Comparison of ENCODE assay signal across 10 cellular contexts in the genomic region with DNA sequence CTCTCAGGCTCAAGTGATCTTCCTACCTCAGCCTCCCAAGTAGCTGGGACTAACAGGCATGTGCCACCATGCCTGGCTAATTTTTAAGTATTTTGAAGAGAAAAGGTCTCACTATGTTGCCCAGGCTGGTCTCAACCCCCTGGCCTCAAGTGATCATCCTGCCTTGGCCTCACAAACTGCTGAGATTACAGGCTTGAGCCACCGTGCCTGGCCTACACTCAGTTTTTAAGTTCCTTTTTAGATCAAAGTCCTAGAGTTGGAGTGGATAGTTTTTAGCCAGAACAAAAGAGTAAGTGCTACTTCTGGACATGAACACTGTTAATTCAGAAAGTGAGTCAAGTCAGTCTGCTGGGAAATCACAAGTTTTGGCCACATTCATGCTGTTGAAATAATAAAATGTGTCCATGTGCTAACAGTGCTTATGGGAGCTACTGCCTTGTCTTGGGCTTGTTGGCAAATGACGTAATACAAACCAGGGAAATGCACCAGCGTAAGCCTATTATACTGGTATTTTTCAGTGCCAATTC.
DNase-seq lines count a peak whose midpoint lies in the region; TF ChIP-seq lines count a peak whose summit lies in the region.
"Had no signal": no experiment of that assay in that cellular context is flagged by ENCODE, and none has a peak within 500 bp of the region (broad histone marks: within the 10 kb centered on the region; RNA-seq: fewer than 3 reads in every experiment).

No MANE protein-coding gene starts in this region.

- H3K27me3 ChIP-seq in PC-9 (ENCODE audit: insufficient read depth, low read depth) (no peaks in the 10 kb centered on the region), esophagus squamous epithelium (no peaks in the 10 kb centered on the region)

- no peaks in the 10 kb centered on the region for H3K9me3 ChIP-seq in PC-9 (ENCODE audit: insufficient read depth, low read depth)
- no peaks in the 10 kb centered on the region for H3K9me3 ChIP-seq in esophagus squamous epithelium

- intact Hi-C loops in PC-9 (cut with micrococcal nuclease; ENCODE audit: unreplicated experiment) (no loop called here), esophagus squamous epithelium (cut with DNase I) (no loop called here)

- peak overlapping the region; percentile 75 for H3K27ac ChIP-seq in PC-9
- H3K27ac ChIP-seq in esophagus squamous epithelium, result peak overlapping the region; percentile 56 to 94 (median 80)

- H3K9me3 Mint-ChIP-seq in nephron progenitor cell, result no peaks in the 10 kb centered on the region
- no peaks in the 10 kb centered on the region for H3K9me3 Mint-ChIP-seq in activated naive CD4-positive, alpha-beta T cell treated with anti-CD3 and anti-CD28 coated beads, Interleukin-2, amount 10 ng/mL, durations not matched to agents 7 days and 5 days
- H3K9me3 Mint-ChIP-seq: CD4-positive, CD25-positive, alpha-beta regulatory T cell had no signal

- H3K4me3 ChIP-seq in AG04449 (ENCODE audit: low read depth, low read length), result no peak overlapping the region; the same call in 1 of the 2 replicates
- H3K4me3 ChIP-seq in PC-9, result peak overlapping the region; percentile 3; the same call in 1 of the 2 replicates
- no peak overlapping the region for H3K4me3 ChIP-seq in esophagus squamous epithelium

- H3K36me3 ChIP-seq in PC-9 (ENCODE audit: low read depth), result no peaks in the 10 kb centered on the region
- no peaks in the 10 kb centered on the region for H3K36me3 ChIP-seq in esophagus squamous epithelium

- TF ChIP-seq POLR2A in esophagus squamous epithelium (IDR thresholded peaks at IDR 0.05), result no peak

- POLR2A ChIA-PET in AG04449 (lab: Yijun Ruan, JAX), result interaction anchor here (0.6 to 0.8 kb wide), 3 partner anchors 8 to 69 kb away, joined by 3 read pairs; no protein-coding TSS in a partner anchor
- POLR2A ChIA-PET in PC-9 (lab: Charles Lee; ENCODE audit: unreplicated experiment), result interaction anchor here (0.7 kb wide), 1 partner anchor 389 kb away, joined by 7 read pairs; no protein-coding TSS in a partner anchor

- no peak overlapping the region for H3K27ac Mint-ChIP-seq in nephron progenitor cell
- no peak overlapping the region for H3K27ac Mint-ChIP-seq in activated naive CD4-positive, alpha-beta T cell treated with anti-CD3 and anti-CD28 coated beads, Interleukin-2, amount 10 ng/mL, durations not matched to agents 7 days and 5 days
- H3K27ac Mint-ChIP-seq: CD4-positive, CD25-positive, alpha-beta regulatory T cell had no signal

- H3K4me1 ChIP-seq in PC-9 (replicated peaks; ENCODE audit: insufficient read depth) (peaks cover 56% of the 10 kb centered on the region), esophagus squamous epithelium (peaks cover 30 to 90% (median 60%) of the 10 kb centered on the region in 3 donors)

- TF ChIP-seq CTCF in AG04449 (IDR thresholded peaks at IDR 0.05; ENCODE audit: insufficient read depth, low read length, missing control alignments) (no peak), PC-9 (conservative IDR thresholded peaks at IDR 0.05) (no peak), esophagus squamous epithelium (IDR thresholded peaks at IDR 0.05) (no peak), nephron progenitor cell (IDR thresholded peaks at IDR 0.05) (no peak)

- H3K36me3 Mint-ChIP-seq in nephron progenitor cell (ENCODE audit: low read depth), result peaks cover 13% of the 10 kb centered on the region
- H3K36me3 Mint-ChIP-seq in activated naive CD4-positive, alpha-beta T cell treated with anti-CD3 and anti-CD28 coated beads, Interleukin-2, amount 10 ng/mL, durations not matched to agents 7 days and 5 days, result no peaks in the 10 kb centered on the region
- H3K36me3 Mint-ChIP-seq: CD4-positive, CD25-positive, alpha-beta regulatory T cell had no signal

- peak overlapping the region; percentile 48 for H3K4me2 ChIP-seq in PC-9

- 17 to 37% methylated on average over 3 of the region's 3 CpGs for WGBS in esophagus squamous epithelium, 2 donors

- peaks cover 7% of the 10 kb centered on the region for H3K4me1 Mint-ChIP-seq in nephron progenitor cell
- H3K4me1 Mint-ChIP-seq in activated naive CD4-positive, alpha-beta T cell treated with anti-CD3 and anti-CD28 coated beads, Interleukin-2, amount 10 ng/mL, durations not matched to agents 7 days and 5 days, result peaks cover 8% of the 10 kb centered on the region

- no peaks in the 10 kb centered on the region for H4K20me1 ChIP-seq in PC-9 (ENCODE audit: insufficient read depth)

- CTCF ChIA-PET in AG04449 (lab: Yijun Ruan, JAX) (interaction anchor here (0.7 to 7.4 kb wide), 5 partner anchors 11 to 301 kb away, joined by 3 to 75 read pairs (median 6); no protein-coding TSS in a partner anchor), PC-9 (lab: Charles Lee) (interaction anchor here (0.7 to 2.1 kb wide), 6 partner anchors 12 to 517 kb away, joined by 3 to 19 read pairs (median 4); no protein-coding TSS in a partner anchor)
- CTCF ChIA-PET in activated naive CD4-positive, alpha-beta T cell treated with anti-CD3 and anti-CD28 coated beads, Interleukin-2, amount 10 ng/mL, durations not matched to agents 7 days and 5 days (lab: Charles Lee), result interaction anchor here (1.7 kb wide), 1 partner anchor 13 kb away, joined by 4 read pairs; no protein-coding TSS in a partner anchor

- H3K79me2 ChIP-seq in PC-9 (ENCODE audit: low read depth), result peaks cover 93% of the 10 kb centered on the region

- H3K27me3 Mint-ChIP-seq in nephron progenitor cell (ENCODE audit: low read depth, poor library complexity), result no peaks in the 10 kb centered on the region
- H3K27me3 Mint-ChIP-seq in activated naive CD4-positive, alpha-beta T cell treated with anti-CD3 and anti-CD28 coated beads, Interleukin-2, amount 10 ng/mL, durations not matched to agents 7 days and 5 days, result peaks cover 10% of the 10 kb centered on the region

- H3F3A ChIP-seq in PC-9 (ENCODE audit: insufficient read depth, low read depth), result peaks cover 13% of the 10 kb centered on the region; the same call in 1 of the 2 replicates

- no peak overlapping the region for H2AFZ ChIP-seq in PC-9

- H3K4me3 Mint-ChIP-seq in nephron progenitor cell, result peak overlapping the region; percentile 21
- no peak overlapping the region for H3K4me3 Mint-ChIP-seq in activated naive CD4-positive, alpha-beta T cell treated with anti-CD3 and anti-CD28 coated beads, Interleukin-2, amount 10 ng/mL, durations not matched to agents 7 days and 5 days
- H3K4me3 Mint-ChIP-seq: CD4-positive, CD25-positive, alpha-beta regulatory T cell had no signal

- no peaks in the 10 kb centered on the region for H3K9me2 ChIP-seq in PC-9 (ENCODE audit: insufficient read depth)

- DNase-seq in AG04449 (ENCODE audit: low read depth, low spot score), result peak; percentile 69
- no peak for DNase-seq in PC-9
- DNase-seq in esophagus squamous epithelium (lab: John Stamatoyannopoulos, UW), result no peak
- no peak for DNase-seq in nephron progenitor cell
- DNase-seq in NCI-H146 treated with DMSO at 0.1 percent for 48 hours (lab: John Stamatoyannopoulos, UW; ENCODE audit: unreplicated experiment), result no peak
- DNase-seq in activated naive CD4-positive, alpha-beta T cell treated with anti-CD3 and anti-CD28 coated beads, Interleukin-2, amount 10 ng/mL, durations not matched to agents 7 days and 5 days, result no peak
- no peak for DNase-seq in activated naive CD4-positive, alpha-beta T cell treated with anti-CD3 and anti-CD28 coated beads, Interleukin-2, amount 50 U/mL, for 16 hours
- no peak for DNase-seq in DMS153 treated with DMSO at 0.1 percent for 48 hours (lab: John Stamatoyannopoulos, UW; ENCODE audit: unreplicated experiment)
- DNase-seq: activated T-cell treated with anti-CD3 and anti-CD28 coated beads, Interleukin-2, amount 50 U/mL, for 1 hour; CD4-positive, CD25-positive, alpha-beta regulatory T cell had no signal

- BruUV-seq in PC-9 (replicated peaks; lab: Mats Ljungman, UMichigan), result no TSS peak
